8 cellular contexts compared by ENCODE assay signal in genomic region chr5:177471610-177472356, GRCh38. TPM values are rescaled to one million over a fixed set of nuclear protein-coding genes. Genes with fewer than 3 reads are reported as not detected.
A peak's percentile ranks its signal among the peaks of the same experiment; 100 is the strongest.
DNase-seq lines count a peak whose midpoint lies in the region; ATAC-seq and TF ChIP-seq lines count a peak whose summit lies in the region.

No MANE protein-coding gene starts in this region.

- no peaks in the 10 kb centered on the region for H3K36me3 ChIP-seq in mucosa of rectum (ENCODE audit: control insufficient read depth in 2 of 2, insufficient read depth in 2 of 2, low read length in 2 of 2)
- no peaks in the 10 kb centered on the region for H3K36me3 ChIP-seq in aorta (ENCODE audit: control insufficient read depth in 1 of 2, insufficient read depth in 2 of 2, low read length in 1 of 2)
- H3K36me3 ChIP-seq in MM.1S (replicated peaks; ENCODE audit: insufficient read depth, low read length) = no peaks in the 10 kb centered on the region

- H3K27ac ChIP-seq in caudate nucleus (ENCODE audit: low read depth, low read length) (peak overlapping the region; percentile 70), mucosa of rectum (ENCODE audit: low read depth in 2 of 2, low read length in 2 of 2) (no peak overlapping the region), aorta (ENCODE audit: low read depth in 1 of 2, low read length in 2 of 2) (no peak overlapping the region), MM.1S (ENCODE audit: low read length) (no peak overlapping the region)

- H3K79me2 ChIP-seq in MM.1S (ENCODE audit: low read length) = no peaks in the 10 kb centered on the region

- H4K20me1 ChIP-seq in MM.1S (ENCODE audit: insufficient read depth, low read length) = no peaks in the 10 kb centered on the region

- peak overlapping the region; percentile 49 for H3K4me3 Mint-ChIP-seq in activated naive CD4-positive, alpha-beta T cell treated with anti-CD3 and anti-CD28 coated beads, Interleukin-2, amount 50 U/mL, for 24 hours

- TF ChIP-seq CTCF in MM.1S (IDR thresholded peaks at IDR 0.05; ENCODE audit: low read length) = no peak

- H3K36me3 Mint-ChIP-seq in activated naive CD4-positive, alpha-beta T cell treated with anti-CD3 and anti-CD28 coated beads, Interleukin-2, amount 50 U/mL, for 24 hours = no peaks in the 10 kb centered on the region

- intact Hi-C loops in aorta (cut with DNase I) = no loop called here

- 18 to 21% methylated on average over 12 to 14 of the region's 14 CpGs for WGBS in aorta, 2 donors

- no peaks in the 10 kb centered on the region for H3K9me2 ChIP-seq in MM.1S (replicated peaks; ENCODE audit: insufficient read depth, low read length)

- peak; percentile 30 for ATAC-seq in aorta (ENCODE audit: low FRiP score)

- H3K4me1 Mint-ChIP-seq in activated naive CD4-positive, alpha-beta T cell treated with anti-CD3 and anti-CD28 coated beads, Interleukin-2, amount 50 U/mL, for 24 hours = peaks cover 31% of the 10 kb centered on the region

- H3K4me3 ChIP-seq in mucosa of rectum (ENCODE audit: low read length in 2 of 2) (peak overlapping the region; percentile 54 to 55), aorta (ENCODE audit: low read length in 2 of 2) (peak overlapping the region in 1 of 2 donors; percentile 51), MM.1S (ENCODE audit: low read length) (no peak overlapping the region)

- H3F3A ChIP-seq in MM.1S (ENCODE audit: insufficient read depth, low read length) = no peaks in the 10 kb centered on the region

- H3K9me3 ChIP-seq in mucosa of rectum (ENCODE audit: control insufficient read depth in 2 of 2, low read length in 2 of 2) (no peaks in the 10 kb centered on the region), aorta (ENCODE audit: control insufficient read depth, low read length) (no peaks in the 10 kb centered on the region), MM.1S (replicated peaks; ENCODE audit: insufficient read depth, low read length) (no peaks in the 10 kb centered on the region)

- no peak overlapping the region for H3K4me2 ChIP-seq in MM.1S (ENCODE audit: low read depth, low read length)

- H3K27ac Mint-ChIP-seq in activated naive CD4-positive, alpha-beta T cell treated with anti-CD3 and anti-CD28 coated beads, Interleukin-2, amount 50 U/mL, for 24 hours = no peak overlapping the region

- no peak for DNase-seq in activated naive CD4-positive, alpha-beta T cell treated with anti-CD3 and anti-CD28 coated beads, Interleukin-2, amount 50 U/mL, for 16 hours
- DNase-seq in caudate nucleus (lab: John Stamatoyannopoulos, UW) (no peak), aorta (peak in 1 of 2 donors; percentile 88), MM.1S (no peak), NCI-H2081 treated with DMSO at 0.1 percent for 48 hours (lab: John Stamatoyannopoulos, UW) (no peak)
- DNase-seq in activated CD4-positive, CD25-positive, alpha-beta regulatory T cell treated with anti-CD3 and anti-CD28 coated beads, Interleukin-2, amount 50 U/mL, for 72 hours = no peak

- H3K27me3 Mint-ChIP-seq in activated naive CD4-positive, alpha-beta T cell treated with anti-CD3 and anti-CD28 coated beads, Interleukin-2, amount 50 U/mL, for 24 hours = no peaks in the 10 kb centered on the region

- no peaks in the 10 kb centered on the region for H3K9me3 Mint-ChIP-seq in activated naive CD4-positive, alpha-beta T cell treated with anti-CD3 and anti-CD28 coated beads, Interleukin-2, amount 50 U/mL, for 24 hours

- H3K27me3 ChIP-seq in mucosa of rectum (ENCODE audit: control insufficient read depth in 2 of 2, insufficient read depth in 2 of 2, low read length in 2 of 2) = peaks cover 0 to 3% of the 10 kb centered on the region in 2 donors
- no peaks in the 10 kb centered on the region for H3K27me3 ChIP-seq in aorta (ENCODE audit: control insufficient read depth in 1 of 2, insufficient read depth in 2 of 2, low read length in 1 of 2)
- peaks cover 64% of the 10 kb centered on the region for H3K27me3 ChIP-seq in MM.1S (replicated peaks; ENCODE audit: insufficient read depth, low read length)

- no peak overlapping the region for H2AFZ ChIP-seq in MM.1S (ENCODE audit: low read length)

- H3K4me1 ChIP-seq in mucosa of rectum (ENCODE audit: control insufficient read depth in 2 of 2, insufficient read depth in 2 of 2, low read length in 2 of 2) (peaks cover 8 to 12% of the 10 kb centered on the region in 2 donors), aorta (ENCODE audit: control insufficient read depth in 1 of 2, insufficient read depth in 2 of 2, low read length in 2 of 2) (no peaks in the 10 kb centered on the region), MM.1S (ENCODE audit: low read length) (no peaks in the 10 kb centered on the region)

- peak overlapping the region in 1 of 2 donors; percentile 14 for H3K9ac ChIP-seq in mucosa of rectum (ENCODE audit: low read depth in 1 of 2, low read length in 2 of 2)
- H3K9ac ChIP-seq in MM.1S (ENCODE audit: low read length) = no peak overlapping the region

RNA-seq across cellular contexts. Expression of gene DBN1, which starts 1.7 kb away (rescaled TPM):
- 100 to 1,000 TPM in 1 of 2 donors, 10 to 100 TPM in 1; 66.3 to 140 TPM for total RNA-seq in aorta
- polyA plus RNA-seq in aorta = 10 to 100 TPM; 23.7 to 68.9 TPM

RNA-seq across cellular contexts. Expression of gene PRR7, which starts 25.2 kb away (rescaled TPM):
- 1 to 10 TPM; 1.9 to 2.0 TPM for total RNA-seq in aorta
- polyA plus RNA-seq in aorta = under 1 TPM in 1 of 2 donors, not detected in 1; 0.74 TPM

RNA-seq across cellular contexts. Expression of gene PDLIM7, which starts 25.6 kb away (rescaled TPM):
- 100 to 1,000 TPM; 510 to 729 TPM for total RNA-seq in aorta
- polyA plus RNA-seq in aorta = 1,000 to 10,000 TPM in 1 of 2 donors, 100 to 1,000 TPM in 1; 184 to 1,248 TPM

RNA-seq across cellular contexts. Expression of gene DOK3, which starts 37.8 kb away (rescaled TPM):
- total RNA-seq in aorta = 10 to 100 TPM; 15.0 to 21.6 TPM
- 1 to 10 TPM; 2.7 to 4.4 TPM for polyA plus RNA-seq in aorta

RNA-seq across cellular contexts. Expression of gene DDX41, which starts 45.0 kb away (rescaled TPM):
- total RNA-seq in aorta = 10 to 100 TPM; 45.0 to 54.9 TPM
- 10 to 100 TPM; 46.5 to 95.4 TPM for polyA plus RNA-seq in aorta
